ENCODE assay signal across 24 cellular contexts in the genomic region with DNA sequence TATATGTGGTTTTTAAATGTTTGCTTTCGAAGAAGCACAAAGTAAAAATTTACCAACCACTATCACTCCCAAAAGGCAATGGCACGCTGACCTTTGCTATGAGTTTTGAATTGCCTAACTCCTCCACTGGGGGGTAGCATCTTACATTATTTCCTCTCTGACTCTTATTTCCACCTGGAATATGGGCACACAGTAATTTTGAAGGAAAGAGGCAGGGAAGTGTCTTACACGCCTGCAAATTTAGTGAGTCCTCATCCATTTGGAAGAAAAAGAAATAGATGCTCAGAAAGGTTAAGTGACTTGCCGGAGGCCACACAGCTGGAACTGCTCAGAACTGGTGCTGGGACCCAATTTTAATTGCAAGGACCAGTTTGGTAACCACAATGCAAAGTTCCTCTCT. TPM values are rescaled to one million over a fixed set of nuclear protein-coding genes. Genes with fewer than 3 reads are reported as not detected.
DNase-seq lines count a peak whose midpoint lies in the region; ATAC-seq, FAIRE-seq and TF ChIP-seq lines count a peak whose summit lies in the region.
"Had no signal": no experiment of that assay in that cellular context is flagged by ENCODE, and none has a peak within 500 bp of the region (broad histone marks: within the 10 kb centered on the region; RNA-seq: fewer than 3 reads in every experiment).

No MANE protein-coding gene starts in this region.

- no peak for DNase-seq in AG09309 (ENCODE audit: low read depth)
- DNase-seq in GM18507 (ENCODE audit: extremely low spot score, insufficient read length, low read depth) = no peak
- peak; percentile 9 for DNase-seq in RKO (ENCODE audit: low spot score)
- DNase-seq in islet precursor cell = peak; percentile 21
- DNase-seq in cerebellar cortex (ENCODE audit: low spot score) = no peak
- DNase-seq in retina = no peak
- no peak for DNase-seq in NCI-H2029 (lab: John Stamatoyannopoulos, UW)
- DNase-seq: activated CD4-positive, CD25-positive, alpha-beta regulatory T cell; activated CD8-positive, alpha-beta T cell treated with anti-CD3 and anti-CD28 coated beads, Interleukin-2, amount 10 ng/mL, durations not matched to agents 7 days and 5 days; activated naive CD8-positive, alpha-beta T cell treated with anti-CD3 and anti-CD28 coated beads, Interleukin-2, amount 50 U/mL, for 24 hours; dermis blood vessel endothelial cell; naive B cell; NCI-H1694 treated with DMSO at 0.1 percent for 48 hours; NCI-H345; SHP77; small intestine; stimulated activated CD4-positive, alpha-beta T cell treated with anti-CD3 and anti-CD28 coated beads, Interleukin-4, amount 100 ng/mL, for 1 hour; uterus had no signal

- H3K9me3 Mint-ChIP-seq in activated T-helper 17 cell treated with anti-CD3 and anti-CD28 coated beads, Interleukin-2, amount 50 U/mL, for 72 hours = no peaks in the 10 kb centered on the region
- H3K9me3 Mint-ChIP-seq: T-helper 1 cell treated with Interleukin-12 subunit alpha and Interleukin-12 subunit beta and Interleukin-4 antibody, amounts not matched to agents 30 μg/mL and 1 μg/mL, for 36 hours had no signal

- H3K27me3 Mint-ChIP-seq in activated T-helper 17 cell treated with anti-CD3 and anti-CD28 coated beads, Interleukin-2, amount 50 U/mL, for 72 hours = peaks cover 12% of the 10 kb centered on the region

- no peaks in the 10 kb centered on the region for H3K4me1 Mint-ChIP-seq in activated T-helper 17 cell treated with anti-CD3 and anti-CD28 coated beads, Interleukin-2, amount 50 U/mL, for 72 hours
- H3K4me1 Mint-ChIP-seq: activated naive CD8-positive, alpha-beta T cell treated with anti-CD3 and anti-CD28 coated beads, Interleukin-2, amount 50 U/mL, for 24 hours; naive B cell had no signal

- peak; percentile 47 for FAIRE-seq in GM18507 (lab: Jason Lieb, UNC)
- FAIRE-seq: bronchial epithelial cell, small intestine had no signal

- ATAC-seq in activated T-helper 17 cell treated with anti-CD3 and anti-CD28 coated beads, Interleukin-2, amount 50 U/mL, for 72 hours (replicated peaks) = no peak
- ATAC-seq: activated CD8-positive, alpha-beta T cell treated with anti-CD3 and anti-CD28 coated beads, Interleukin-2, amount 10 ng/mL, durations not matched to agents 7 days and 5 days; activated naive CD8-positive, alpha-beta T cell treated with anti-CD3 and anti-CD28 coated beads, Interleukin-2, amount 50 U/mL, for 24 hours had no signal

- no peak overlapping the region for H3K4me3 Mint-ChIP-seq in activated T-helper 17 cell treated with anti-CD3 and anti-CD28 coated beads, Interleukin-2, amount 50 U/mL, for 72 hours
- H3K4me3 Mint-ChIP-seq: activated CD8-positive, alpha-beta T cell treated with anti-CD3 and anti-CD28 coated beads, Interleukin-2, amount 10 ng/mL, durations not matched to agents 7 days and 5 days; activated naive CD8-positive, alpha-beta T cell treated with anti-CD3 and anti-CD28 coated beads, Interleukin-2, amount 50 U/mL, for 24 hours; naive B cell; T-helper 1 cell treated with Interleukin-12 subunit alpha and Interleukin-12 subunit beta and Interleukin-4 antibody, amounts not matched to agents 30 μg/mL and 1 μg/mL, for 36 hours had no signal

- H3K4me3 ChIP-seq in AG09309 (ENCODE audit: control insufficient read depth, low read depth, low read length) = no peak overlapping the region
- H3K4me3 ChIP-seq: gastrocnemius medialis, lung, MG63, uterus had no signal

- H3K27ac Mint-ChIP-seq in activated T-helper 17 cell treated with anti-CD3 and anti-CD28 coated beads, Interleukin-2, amount 50 U/mL, for 72 hours = no peak overlapping the region
- H3K27ac Mint-ChIP-seq: activated CD8-positive, alpha-beta T cell treated with anti-CD3 and anti-CD28 coated beads, Interleukin-2, amount 10 ng/mL, durations not matched to agents 7 days and 5 days; activated naive CD8-positive, alpha-beta T cell treated with anti-CD3 and anti-CD28 coated beads, Interleukin-2, amount 50 U/mL, for 24 hours; naive B cell; T-helper 1 cell treated with Interleukin-12 subunit alpha and Interleukin-12 subunit beta and Interleukin-4 antibody, amounts not matched to agents 30 μg/mL and 1 μg/mL, for 36 hours had no signal

- peak; percentile 15 for TF ChIP-seq CTCF in AG09309 (IDR thresholded peaks at IDR 0.05; ENCODE audit: control insufficient read depth, insufficient read depth, low read depth, low read length, missing control alignments)

- H3K36me3 Mint-ChIP-seq in activated T-helper 17 cell treated with anti-CD3 and anti-CD28 coated beads, Interleukin-2, amount 50 U/mL, for 72 hours (ENCODE audit: low read depth) = no peaks in the 10 kb centered on the region
- H3K36me3 Mint-ChIP-seq: naive B cell had no signal

RNA-seq across cellular contexts. Expression of a gene that starts 29.9 kb away (rescaled TPM):
- total RNA-seq in activated T-helper 17 cell treated with anti-CD3 and anti-CD28 coated beads, Interleukin-2, amount 50 U/mL, for 72 hours = not detected
- total RNA-seq: activated CD8-positive, alpha-beta T cell treated with anti-CD3 and anti-CD28 coated beads, Interleukin-2, amount 10 ng/mL, durations not matched to agents 7 days and 5 days; bronchial epithelial cell; dermis blood vessel endothelial cell had no signal

Comparison
In these comparisons a context has a peak if more than half of its experiments do, and no peak if none do; other contexts are left out.
1. DNase-seq: peak in RKO (single experiment) and islet precursor cell (single experiment); none in AG09309 (single experiment), GM18507 (single experiment), cerebellar cortex (single experiment), retina (single experiment) and NCI-H2029 (single experiment).